In the genomic region with DNA sequence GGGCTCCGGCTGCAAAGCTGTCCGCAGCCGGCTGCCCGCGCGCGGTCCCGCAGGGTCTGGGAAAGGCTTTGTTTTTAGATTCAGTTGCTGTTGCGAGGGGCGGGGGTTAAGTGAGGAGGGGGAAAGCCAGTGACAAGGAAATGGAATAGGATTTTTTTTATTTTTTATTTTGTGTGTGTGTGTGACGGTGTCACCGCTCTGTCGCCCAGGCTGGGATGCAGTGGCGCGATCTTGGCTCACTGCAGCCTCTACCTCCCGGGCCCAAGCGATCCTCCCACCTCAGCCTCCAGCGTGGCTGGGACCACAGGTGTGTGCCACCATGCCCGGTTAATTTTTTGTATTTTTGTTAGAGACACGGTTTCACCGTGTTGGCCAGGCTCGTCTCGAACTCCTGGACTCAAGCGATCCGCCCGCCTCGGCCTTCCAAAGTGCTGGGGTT, we compare ENCODE assay signal across 1 cellular context.
A peak's percentile ranks its signal among the peaks of the same experiment; 100 is the strongest.
TF ChIP-seq lines count a peak whose summit lies in the region.

No MANE protein-coding gene starts in this region.

TF ChIP-seq in HEK293, 187 proteins besides CTCF, POLR2A, EP300 and RAD21 (continued from another document):
- TF ChIP-seq, protein P1, sequence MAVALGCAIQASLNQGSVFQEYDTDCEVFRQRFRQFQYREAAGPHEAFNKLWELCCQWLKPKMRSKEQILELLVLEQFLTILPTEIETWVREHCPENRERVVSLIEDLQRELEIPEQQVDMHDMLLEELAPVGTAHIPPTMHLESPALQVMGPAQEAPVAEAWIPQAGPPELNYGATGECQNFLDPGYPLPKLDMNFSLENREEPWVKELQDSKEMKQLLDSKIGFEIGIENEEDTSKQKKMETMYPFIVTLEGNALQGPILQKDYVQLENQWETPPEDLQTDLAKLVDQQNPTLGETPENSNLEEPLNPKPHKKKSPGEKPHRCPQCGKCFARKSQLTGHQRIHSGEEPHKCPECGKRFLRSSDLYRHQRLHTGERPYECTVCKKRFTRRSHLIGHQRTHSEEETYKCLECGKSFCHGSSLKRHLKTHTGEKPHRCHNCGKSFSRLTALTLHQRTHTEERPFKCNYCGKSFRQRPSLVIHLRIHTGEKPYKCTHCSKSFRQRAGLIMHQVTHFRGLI (tag by site-specific recombination; IDR thresholded peaks at IDR 0.05) = no peak
- TF ChIP-seq ZNF341 (tag by site-specific recombination; IDR thresholded peaks at IDR 0.05; ENCODE audit: low read depth) (peak; percentile 65; the same call in 1 of the 2 replicates), ZBTB17 (tag by site-specific recombination; IDR thresholded peaks at IDR 0.05) (0 out of 2 replicates have a peak, but pooled peaks have one; percentile 16), ZNF473 (tag by site-specific recombination; IDR thresholded peaks at IDR 0.05) (no peak), ZNF121 (tag by site-specific recombination; IDR thresholded peaks at IDR 0.05) (0 out of 2 replicates have a peak, but pooled peaks have one; percentile 9), SP3 (tag by site-specific recombination; IDR thresholded peaks at IDR 0.05) (no peak)
- TF ChIP-seq, protein P2, sequence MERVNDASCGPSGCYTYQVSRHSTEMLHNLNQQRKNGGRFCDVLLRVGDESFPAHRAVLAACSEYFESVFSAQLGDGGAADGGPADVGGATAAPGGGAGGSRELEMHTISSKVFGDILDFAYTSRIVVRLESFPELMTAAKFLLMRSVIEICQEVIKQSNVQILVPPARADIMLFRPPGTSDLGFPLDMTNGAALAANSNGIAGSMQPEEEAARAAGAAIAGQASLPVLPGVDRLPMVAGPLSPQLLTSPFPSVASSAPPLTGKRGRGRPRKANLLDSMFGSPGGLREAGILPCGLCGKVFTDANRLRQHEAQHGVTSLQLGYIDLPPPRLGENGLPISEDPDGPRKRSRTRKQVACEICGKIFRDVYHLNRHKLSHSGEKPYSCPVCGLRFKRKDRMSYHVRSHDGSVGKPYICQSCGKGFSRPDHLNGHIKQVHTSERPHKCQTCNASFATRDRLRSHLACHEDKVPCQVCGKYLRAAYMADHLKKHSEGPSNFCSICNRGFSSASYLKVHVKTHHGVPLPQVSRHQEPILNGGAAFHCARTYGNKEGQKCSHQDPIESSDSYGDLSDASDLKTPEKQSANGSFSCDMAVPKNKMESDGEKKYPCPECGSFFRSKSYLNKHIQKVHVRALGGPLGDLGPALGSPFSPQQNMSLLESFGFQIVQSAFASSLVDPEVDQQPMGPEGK (tag by site-specific recombination; IDR thresholded peaks at IDR 0.05) = peak; percentile 25; the same call in 1 of the 2 replicates
TF ChIP-seq in HEK293: peak in this region for 10.
